ENCODE assay signal across 1 cellular context in the genomic region with DNA sequence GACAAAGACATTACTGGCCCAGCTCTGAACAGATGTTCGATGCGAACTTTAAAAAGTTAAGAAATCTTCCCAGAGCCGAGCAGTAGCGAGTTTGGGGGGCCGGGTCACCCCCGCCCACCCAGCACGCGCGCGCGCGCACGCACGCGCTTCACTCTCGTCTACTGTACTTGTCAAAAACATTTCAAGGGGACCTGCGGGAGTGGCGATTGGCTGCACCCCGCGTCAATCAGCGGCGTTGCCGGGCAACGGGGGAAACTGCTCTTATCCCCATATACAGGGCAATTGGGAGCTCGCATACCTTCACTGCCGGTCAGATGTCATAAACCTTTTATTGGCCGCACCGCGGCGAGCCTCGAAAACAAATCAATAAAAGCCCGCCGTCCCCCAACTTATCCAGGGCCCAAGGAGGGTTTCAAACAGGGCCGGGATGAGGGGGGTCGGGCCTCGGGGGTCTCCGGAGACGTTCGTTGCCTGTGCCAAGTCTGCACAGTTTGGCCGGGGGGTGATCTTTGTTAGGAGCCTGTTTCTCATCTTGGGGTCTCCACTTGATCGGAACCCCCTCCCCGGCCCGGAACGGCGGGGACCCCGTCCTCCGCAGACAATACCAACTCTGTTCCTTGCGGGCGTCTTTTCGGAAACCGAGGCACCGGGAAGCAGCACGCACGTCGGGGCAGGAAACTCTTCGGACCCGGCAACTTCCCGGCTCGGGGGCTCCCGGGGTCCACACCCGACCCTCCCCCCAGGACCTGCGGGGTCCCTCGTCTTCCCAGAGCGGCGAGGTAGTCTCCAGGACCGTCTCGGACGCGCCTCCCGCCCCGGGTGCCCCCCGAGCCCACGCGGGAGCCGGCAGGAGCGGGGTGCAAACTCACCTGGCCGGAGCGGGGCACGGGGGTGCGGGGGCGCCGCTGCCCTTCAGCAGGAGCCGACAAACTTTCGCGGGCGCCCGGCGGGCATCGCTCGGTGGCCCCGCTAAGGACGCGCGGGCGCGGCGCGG.
A peak's percentile ranks its signal among the peaks of the same experiment; 100 is the strongest.
TF ChIP-seq lines count a peak whose summit lies in the region.

No MANE protein-coding gene starts in this region.

TF ChIP-seq in WTC11, 78 proteins besides CTCF, POLR2A, EP300 and RAD21 (continued from another document):
- TF ChIP-seq, protein P1, sequence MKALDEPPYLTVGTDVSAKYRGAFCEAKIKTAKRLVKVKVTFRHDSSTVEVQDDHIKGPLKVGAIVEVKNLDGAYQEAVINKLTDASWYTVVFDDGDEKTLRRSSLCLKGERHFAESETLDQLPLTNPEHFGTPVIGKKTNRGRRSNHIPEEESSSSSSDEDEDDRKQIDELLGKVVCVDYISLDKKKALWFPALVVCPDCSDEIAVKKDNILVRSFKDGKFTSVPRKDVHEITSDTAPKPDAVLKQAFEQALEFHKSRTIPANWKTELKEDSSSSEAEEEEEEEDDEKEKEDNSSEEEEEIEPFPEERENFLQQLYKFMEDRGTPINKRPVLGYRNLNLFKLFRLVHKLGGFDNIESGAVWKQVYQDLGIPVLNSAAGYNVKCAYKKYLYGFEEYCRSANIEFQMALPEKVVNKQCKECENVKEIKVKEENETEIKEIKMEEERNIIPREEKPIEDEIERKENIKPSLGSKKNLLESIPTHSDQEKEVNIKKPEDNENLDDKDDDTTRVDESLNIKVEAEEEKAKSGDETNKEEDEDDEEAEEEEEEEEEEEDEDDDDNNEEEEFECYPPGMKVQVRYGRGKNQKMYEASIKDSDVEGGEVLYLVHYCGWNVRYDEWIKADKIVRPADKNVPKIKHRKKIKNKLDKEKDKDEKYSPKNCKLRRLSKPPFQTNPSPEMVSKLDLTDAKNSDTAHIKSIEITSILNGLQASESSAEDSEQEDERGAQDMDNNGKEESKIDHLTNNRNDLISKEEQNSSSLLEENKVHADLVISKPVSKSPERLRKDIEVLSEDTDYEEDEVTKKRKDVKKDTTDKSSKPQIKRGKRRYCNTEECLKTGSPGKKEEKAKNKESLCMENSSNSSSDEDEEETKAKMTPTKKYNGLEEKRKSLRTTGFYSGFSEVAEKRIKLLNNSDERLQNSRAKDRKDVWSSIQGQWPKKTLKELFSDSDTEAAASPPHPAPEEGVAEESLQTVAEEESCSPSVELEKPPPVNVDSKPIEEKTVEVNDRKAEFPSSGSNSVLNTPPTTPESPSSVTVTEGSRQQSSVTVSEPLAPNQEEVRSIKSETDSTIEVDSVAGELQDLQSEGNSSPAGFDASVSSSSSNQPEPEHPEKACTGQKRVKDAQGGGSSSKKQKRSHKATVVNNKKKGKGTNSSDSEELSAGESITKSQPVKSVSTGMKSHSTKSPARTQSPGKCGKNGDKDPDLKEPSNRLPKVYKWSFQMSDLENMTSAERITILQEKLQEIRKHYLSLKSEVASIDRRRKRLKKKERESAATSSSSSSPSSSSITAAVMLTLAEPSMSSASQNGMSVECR (CRISPR knock-in tag; IDR thresholded peaks at IDR 0.05; ENCODE audit: borderline replicate concordance), result no peak; the same call in 1 of the 2 replicates
- TF ChIP-seq ZBTB43 (CRISPR knock-in tag; IDR thresholded peaks at IDR 0.05) (no peak), NR2C2 (CRISPR knock-in tag; IDR thresholded peaks at IDR 0.05) (no peak), NFYB (CRISPR knock-in tag; conservative IDR thresholded peaks at IDR 0.05; ENCODE audit: low read depth) (peak; percentile 71), ZNF263 (CRISPR knock-in tag; IDR thresholded peaks at IDR 0.05; ENCODE audit: low read depth) (no peak), ESRRA (CRISPR knock-in tag; IDR thresholded peaks at IDR 0.05; ENCODE audit: borderline replicate concordance) (no peak), GABPB1 (CRISPR knock-in tag; IDR thresholded peaks at IDR 0.05) (no peak), ERG (CRISPR knock-in tag; IDR thresholded peaks at IDR 0.05) (no peak), FOXJ3 (CRISPR knock-in tag; IDR thresholded peaks at IDR 0.05; ENCODE audit: borderline replicate concordance) (no peak), EMX1 (CRISPR knock-in tag; IDR thresholded peaks at IDR 0.05) (no peak), GTF2I (CRISPR knock-in tag; conservative IDR thresholded peaks at IDR 0.05) (no peak), CREB1 (CRISPR knock-in tag; IDR thresholded peaks at IDR 0.05) (no peak), JAZF1 (CRISPR knock-in tag; IDR thresholded peaks at IDR 0.05) (no peak), GRHL2 (CRISPR knock-in tag; IDR thresholded peaks at IDR 0.05; ENCODE audit: insufficient replicate concordance, severe bottlenecking) (no peak), USF2 (CRISPR knock-in tag; IDR thresholded peaks at IDR 0.05) (peak; percentile 7; the same call in 1 of the 2 replicates), SP1 (CRISPR knock-in tag; conservative IDR thresholded peaks at IDR 0.05) (no peak; the same call in 1 of the 2 replicates), NR1H2 (CRISPR knock-in tag; IDR thresholded peaks at IDR 0.05) (no peak)
- TF ChIP-seq, protein P2, sequence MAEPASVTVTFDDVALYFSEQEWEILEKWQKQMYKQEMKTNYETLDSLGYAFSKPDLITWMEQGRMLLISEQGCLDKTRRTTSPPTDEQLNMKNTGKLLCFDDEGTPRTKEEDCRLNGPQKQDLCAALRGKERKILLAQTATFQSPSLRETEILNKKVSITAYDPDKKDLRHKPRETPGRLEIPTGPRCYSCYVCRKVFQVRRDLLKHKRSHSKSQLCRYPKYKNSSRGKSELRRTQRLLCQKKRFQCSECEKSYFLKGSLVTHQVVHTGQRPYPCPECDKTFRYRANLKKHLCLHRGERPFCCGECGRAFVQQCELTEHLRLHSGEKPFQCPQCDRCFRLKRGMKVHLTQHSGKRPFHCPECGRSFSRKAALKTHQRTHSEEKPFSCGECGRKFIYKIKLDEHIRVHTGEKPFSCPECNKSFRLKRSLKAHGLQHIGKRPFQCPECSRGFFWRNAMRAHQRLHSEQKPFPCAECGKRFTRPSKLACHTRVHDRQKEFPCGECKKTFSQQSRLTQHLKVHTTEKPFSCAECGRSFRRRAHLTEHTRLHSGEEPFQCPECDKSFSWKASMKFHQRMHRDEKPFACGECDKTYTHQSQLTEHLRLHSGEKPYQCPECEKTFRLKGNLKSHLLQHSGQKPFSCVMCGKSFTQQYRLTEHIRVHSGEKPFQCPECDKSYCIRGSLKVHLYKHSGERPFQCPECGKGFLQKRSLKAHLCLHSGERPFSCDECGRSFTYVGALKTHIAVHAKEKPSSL (CRISPR knock-in tag; conservative IDR thresholded peaks at IDR 0.05), result no peak
- TF ChIP-seq, protein P3, sequence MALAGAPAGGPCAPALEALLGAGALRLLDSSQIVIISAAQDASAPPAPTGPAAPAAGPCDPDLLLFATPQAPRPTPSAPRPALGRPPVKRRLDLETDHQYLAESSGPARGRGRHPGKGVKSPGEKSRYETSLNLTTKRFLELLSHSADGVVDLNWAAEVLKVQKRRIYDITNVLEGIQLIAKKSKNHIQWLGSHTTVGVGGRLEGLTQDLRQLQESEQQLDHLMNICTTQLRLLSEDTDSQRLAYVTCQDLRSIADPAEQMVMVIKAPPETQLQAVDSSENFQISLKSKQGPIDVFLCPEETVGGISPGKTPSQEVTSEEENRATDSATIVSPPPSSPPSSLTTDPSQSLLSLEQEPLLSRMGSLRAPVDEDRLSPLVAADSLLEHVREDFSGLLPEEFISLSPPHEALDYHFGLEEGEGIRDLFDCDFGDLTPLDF (CRISPR knock-in tag; IDR thresholded peaks at IDR 0.05), result no peak
- TF ChIP-seq, protein P4, sequence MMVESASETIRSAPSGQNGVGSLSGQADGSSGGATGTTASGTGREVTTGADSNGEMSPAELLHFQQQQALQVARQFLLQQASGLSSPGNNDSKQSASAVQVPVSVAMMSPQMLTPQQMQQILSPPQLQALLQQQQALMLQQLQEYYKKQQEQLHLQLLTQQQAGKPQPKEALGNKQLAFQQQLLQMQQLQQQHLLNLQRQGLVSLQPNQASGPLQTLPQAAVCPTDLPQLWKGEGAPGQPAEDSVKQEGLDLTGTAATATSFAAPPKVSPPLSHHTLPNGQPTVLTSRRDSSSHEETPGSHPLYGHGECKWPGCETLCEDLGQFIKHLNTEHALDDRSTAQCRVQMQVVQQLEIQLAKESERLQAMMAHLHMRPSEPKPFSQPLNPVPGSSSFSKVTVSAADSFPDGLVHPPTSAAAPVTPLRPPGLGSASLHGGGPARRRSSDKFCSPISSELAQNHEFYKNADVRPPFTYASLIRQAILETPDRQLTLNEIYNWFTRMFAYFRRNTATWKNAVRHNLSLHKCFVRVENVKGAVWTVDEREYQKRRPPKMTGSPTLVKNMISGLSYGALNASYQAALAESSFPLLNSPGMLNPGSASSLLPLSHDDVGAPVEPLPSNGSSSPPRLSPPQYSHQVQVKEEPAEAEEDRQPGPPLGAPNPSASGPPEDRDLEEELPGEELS (CRISPR knock-in tag; IDR thresholded peaks at IDR 0.05), result 0 out of 2 replicates have a peak, but pooled peaks have one; percentile 24
- TF ChIP-seq, protein P5, sequence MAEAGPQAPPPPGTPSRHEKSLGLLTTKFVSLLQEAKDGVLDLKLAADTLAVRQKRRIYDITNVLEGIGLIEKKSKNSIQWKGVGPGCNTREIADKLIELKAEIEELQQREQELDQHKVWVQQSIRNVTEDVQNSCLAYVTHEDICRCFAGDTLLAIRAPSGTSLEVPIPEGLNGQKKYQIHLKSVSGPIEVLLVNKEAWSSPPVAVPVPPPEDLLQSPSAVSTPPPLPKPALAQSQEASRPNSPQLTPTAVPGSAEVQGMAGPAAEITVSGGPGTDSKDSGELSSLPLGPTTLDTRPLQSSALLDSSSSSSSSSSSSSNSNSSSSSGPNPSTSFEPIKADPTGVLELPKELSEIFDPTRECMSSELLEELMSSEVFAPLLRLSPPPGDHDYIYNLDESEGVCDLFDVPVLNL (CRISPR knock-in tag; IDR thresholded peaks at IDR 0.05; ENCODE audit: borderline replicate concordance, low read depth), result no peak
TF ChIP-seq in WTC11: peak in this region for 4.
